11 cellular contexts compared by ENCODE assay signal in genomic region chr16:29852654-29853053, GRCh38. TPM values are rescaled to one million over a fixed set of nuclear protein-coding genes. Genes with fewer than 3 reads are reported as not detected.
DNase-seq lines count a peak whose midpoint lies in the region; ATAC-seq and TF ChIP-seq lines count a peak whose summit lies in the region.
"Had no signal": no experiment of that assay in that cellular context is flagged by ENCODE, and none has a peak within 500 bp of the region (broad histone marks: within the 10 kb centered on the region; RNA-seq: fewer than 3 reads in every experiment).

No MANE protein-coding gene starts in this region.

- H3K36me3 ChIP-seq in stomach = peaks cover 4 to 25% (median 7%) of the 10 kb centered on the region in 4 donors
- no peaks in the 10 kb centered on the region for H3K36me3 ChIP-seq in PC-3 (ENCODE audit: low read depth, low read length)

- DNase-seq in fibroblast of villous mesenchyme (ENCODE audit: low read depth) (peak; percentile 44), stomach (no peak), PC-3 (no peak)
- DNase-seq in activated T-cell treated with anti-CD3 and anti-CD28 coated beads, Interleukin-2, amount 50 U/mL, for 48 hours = no peak
- DNase-seq in activated CD4-positive, alpha-beta memory T cell treated with anti-CD3 and anti-CD28 coated beads for 36 hours = no peak
- DNase-seq: activated CD4-positive, alpha-beta T cell treated with anti-CD3 and anti-CD28 coated beads for 48 hours; activated naive CD4-positive, alpha-beta T cell treated with anti-CD3 and anti-CD28 coated beads for 36 hours; SIG-M5 had no signal

- no peak overlapping the region for H3K27ac Mint-ChIP-seq in activated CD4-positive, alpha-beta memory T cell treated with anti-CD3 and anti-CD28 coated beads for 36 hours
- H3K27ac Mint-ChIP-seq: activated naive CD4-positive, alpha-beta T cell treated with anti-CD3 and anti-CD28 coated beads for 36 hours; dendritic cell treated with granulocyte-macrophage colony-stimulating factor and Interleukin-4, amounts not matched to agents 40 ng/mL and 50 ng/mL, for 4 days; natural killer cell treated with Interleukin-12 subunit alpha and Interleukin-12 subunit beta and Interleukin-15 and Interleukin-18, amount 100 ng/mL, for 72 hours had no signal

- H3K4me3 ChIP-seq in fibroblast of villous mesenchyme (ENCODE audit: low read depth, low read length) = no peak overlapping the region
- H3K4me3 ChIP-seq in stomach = no peak overlapping the region
- no peak overlapping the region for H3K4me3 ChIP-seq in PC-3 (ENCODE audit: low read length)

- no peaks in the 10 kb centered on the region for H3K9me2 ChIP-seq in PC-3 (replicated peaks; ENCODE audit: low read length)

- no TSS peak for BruUV-seq in PC-3 (replicated peaks; lab: Mats Ljungman, UMichigan)

- H3K36me3 Mint-ChIP-seq in activated CD4-positive, alpha-beta memory T cell treated with anti-CD3 and anti-CD28 coated beads for 36 hours = peaks cover 6% of the 10 kb centered on the region
- H3K36me3 Mint-ChIP-seq: natural killer cell treated with Interleukin-12 subunit alpha and Interleukin-12 subunit beta and Interleukin-15 and Interleukin-18, amount 100 ng/mL, for 72 hours had no signal

- H3K4me3 Mint-ChIP-seq in activated CD4-positive, alpha-beta memory T cell treated with anti-CD3 and anti-CD28 coated beads for 36 hours = no peak overlapping the region
- H3K4me3 Mint-ChIP-seq: activated naive CD4-positive, alpha-beta T cell treated with anti-CD3 and anti-CD28 coated beads for 36 hours; dendritic cell treated with granulocyte-macrophage colony-stimulating factor and Interleukin-4, amounts not matched to agents 40 ng/mL and 50 ng/mL, for 4 days; natural killer cell treated with Interleukin-12 subunit alpha and Interleukin-12 subunit beta and Interleukin-15 and Interleukin-18, amount 100 ng/mL, for 72 hours had no signal

- CTCF ChIA-PET in PC-3 (lab: Charles Lee) = no interaction called here
- CTCF ChIA-PET in activated CD4-positive, alpha-beta memory T cell treated with anti-CD3 and anti-CD28 coated beads for 36 hours (lab: Charles Lee) = interaction anchor here (0.9 to 1.3 kb wide), 2 partner anchors 9 to 11 kb away, joined by 3 to 4 read pairs; partner anchors contain the start of gene CDIPT

- ATAC-seq in PC-3 = no peak
- ATAC-seq: natural killer cell treated with Interleukin-12 subunit alpha and Interleukin-12 subunit beta and Interleukin-15 and Interleukin-18, amount 100 ng/mL, for 72 hours had no signal

- H3K27me3 Mint-ChIP-seq in activated CD4-positive, alpha-beta memory T cell treated with anti-CD3 and anti-CD28 coated beads for 36 hours = no peaks in the 10 kb centered on the region
- H3K27me3 Mint-ChIP-seq: dendritic cell treated with granulocyte-macrophage colony-stimulating factor and Interleukin-4, amounts not matched to agents 40 ng/mL and 50 ng/mL, for 4 days; natural killer cell treated with Interleukin-12 subunit alpha and Interleukin-12 subunit beta and Interleukin-15 and Interleukin-18, amount 100 ng/mL, for 72 hours had no signal

- H3K4me2 ChIP-seq in PC-3 (ENCODE audit: low read length) = no peak overlapping the region

- TF ChIP-seq EP300 in stomach (IDR thresholded peaks at IDR 0.05) = no peak

- H4K20me1 ChIP-seq in PC-3 (ENCODE audit: low read length) = no peaks in the 10 kb centered on the region

- no peak for TF ChIP-seq CTCF in fibroblast of villous mesenchyme (IDR thresholded peaks at IDR 0.05; ENCODE audit: insufficient read depth, low read depth, low read length)
- TF ChIP-seq CTCF in stomach (IDR thresholded peaks at IDR 0.05) = no peak
- no peak for TF ChIP-seq CTCF in PC-3 (conservative IDR thresholded peaks at IDR 0.05; ENCODE audit: low read depth, low read length)

- H3F3A ChIP-seq in PC-3 (ENCODE audit: low read length, unreplicated experiment) = no peaks in the 10 kb centered on the region

- H3K9ac ChIP-seq in PC-3 (ENCODE audit: low read length) = no peak overlapping the region

- peaks cover 9% of the 10 kb centered on the region for H3K4me1 Mint-ChIP-seq in activated CD4-positive, alpha-beta memory T cell treated with anti-CD3 and anti-CD28 coated beads for 36 hours (ENCODE audit: low read depth)

- no peaks in the 10 kb centered on the region for H3K9me3 Mint-ChIP-seq in activated CD4-positive, alpha-beta memory T cell treated with anti-CD3 and anti-CD28 coated beads for 36 hours
- H3K9me3 Mint-ChIP-seq: activated naive CD4-positive, alpha-beta T cell treated with anti-CD3 and anti-CD28 coated beads for 36 hours; dendritic cell treated with granulocyte-macrophage colony-stimulating factor and Interleukin-4, amounts not matched to agents 40 ng/mL and 50 ng/mL, for 4 days; natural killer cell treated with Interleukin-12 subunit alpha and Interleukin-12 subunit beta and Interleukin-15 and Interleukin-18, amount 100 ng/mL, for 72 hours had no signal

- H2AFZ ChIP-seq in PC-3 (ENCODE audit: low read length) = no peak overlapping the region

- H3K4me1 ChIP-seq in stomach = peaks cover 6 to 34% (median 23%) of the 10 kb centered on the region in 4 donors
- no peaks in the 10 kb centered on the region for H3K4me1 ChIP-seq in PC-3 (ENCODE audit: insufficient read depth, low read length)

- peak overlapping the region in 4 of 5 donors; percentile 25 to 42 (median 40) for H3K27ac ChIP-seq in stomach
- no peak overlapping the region for H3K27ac ChIP-seq in PC-3 (ENCODE audit: low read length)

- H3K9me3 ChIP-seq in stomach (no peaks in the 10 kb centered on the region), PC-3 (ENCODE audit: low read length) (no peaks in the 10 kb centered on the region)

- POLR2A ChIA-PET in PC-3 (lab: Charles Lee; ENCODE audit: unreplicated experiment) = no interaction called here
- POLR2A ChIA-PET in activated CD4-positive, alpha-beta memory T cell treated with anti-CD3 and anti-CD28 coated beads for 36 hours (lab: Charles Lee) = interaction anchor here (1.1 kb wide), 1 partner anchor 142 kb away, joined by 3 read pairs; no protein-coding TSS in a partner anchor

- H3K27me3 ChIP-seq in stomach (no peaks in the 10 kb centered on the region), PC-3 (ENCODE audit: low read length) (no peaks in the 10 kb centered on the region)

- TF ChIP-seq POLR2A in stomach (IDR thresholded peaks at IDR 0.05) = no peak

- intact Hi-C loops in stomach (cut with DNase I; ENCODE audit: low total_unique reads) = no loop called here
- intact Hi-C loops in PC-3 (cut with micrococcal nuclease) = no loop called here
- intact Hi-C loops in activated CD4-positive, alpha-beta memory T cell treated with anti-CD3 and anti-CD28 coated beads for 36 hours (cut with micrococcal nuclease) = no loop called here

- no peaks in the 10 kb centered on the region for H3K79me2 ChIP-seq in PC-3 (ENCODE audit: low read length)

- WGBS in stomach, 5 donors = 45 to 68% (median 55%) methylated on average over 7 of the region's 7 CpGs

RNA-seq across cellular contexts. Expression of gene CDIPT, which starts 10.4 kb away (rescaled TPM):
- polyA plus RNA-seq in PFSK-1 (2012; ENCODE audit: insufficient read length, low read depth) = 92.1 TPM
- total RNA-seq in fibroblast of villous mesenchyme (60.9 and 84.6 TPM in 2 replicates), stomach (10 to 100 TPM in 4 of 5 donors, 1 to 10 TPM in 1; 2.3 to 91.5 (median 54.5) TPM), PC-3 (2014; rRNA removed) (60.5 and 86.2 TPM in 2 replicates)
- 10 to 100 TPM; 51.6 to 72.6 (median 53.9) TPM for polyA plus RNA-seq in stomach
- total RNA-seq in activated CD4-positive, alpha-beta memory T cell treated with anti-CD3 and anti-CD28 coated beads for 36 hours = 10 to 100 TPM; 39.5 to 43.9 TPM

RNA-seq across cellular contexts. Expression of gene MVP, which starts 32.4 kb away (rescaled TPM):
- polyA plus RNA-seq in PFSK-1 (2012; ENCODE audit: insufficient read length, low read depth) = 27.5 TPM
- total RNA-seq in fibroblast of villous mesenchyme = 211 and 250 TPM in 2 replicates
- total RNA-seq in stomach = 100 to 1,000 TPM in 4 of 5 donors, 10 to 100 TPM in 1; 92.2 to 453 (median 154) TPM
- polyA plus RNA-seq in stomach = 100 to 1,000 TPM; 101 to 122 (median 116) TPM
- total RNA-seq in PC-3 (2014; rRNA removed) = 27.3 and 36.1 TPM in 2 replicates
- total RNA-seq in activated CD4-positive, alpha-beta memory T cell treated with anti-CD3 and anti-CD28 coated beads for 36 hours = 100 to 1,000 TPM; 149 to 156 TPM

RNA-seq across cellular contexts. Expression of gene PAGR1, which starts 36.7 kb away (rescaled TPM):
- 26.5 TPM for polyA plus RNA-seq in PFSK-1 (2012; ENCODE audit: insufficient read length, low read depth)
- total RNA-seq in fibroblast of villous mesenchyme (20.3 and 20.7 TPM in 2 replicates), stomach (100 to 1,000 TPM in 1 of 5 donors, 10 to 100 TPM in 3, 1 to 10 TPM in 1; 7.1 to 124 (median 19.8) TPM), PC-3 (2014; rRNA removed) (53.8 and 76.7 TPM in 2 replicates)
- 10 to 100 TPM; 24.0 to 31.6 (median 27.1) TPM for polyA plus RNA-seq in stomach
- total RNA-seq in activated CD4-positive, alpha-beta memory T cell treated with anti-CD3 and anti-CD28 coated beads for 36 hours = 10 to 100 TPM; 21.9 to 24.0 TPM

RNA-seq across cellular contexts. Expression of gene PRRT2, which starts 40.7 kb away (rescaled TPM):
- polyA plus RNA-seq in PFSK-1 (2012; ENCODE audit: insufficient read length, low read depth) = 3.5 TPM
- total RNA-seq in fibroblast of villous mesenchyme = 3.0 and 3.2 TPM in 2 replicates
- 10 to 100 TPM in 1 of 5 donors, 1 to 10 TPM in 2, not detected in 2; 4.0 to 17.4 (median 4.6) TPM for total RNA-seq in stomach
- polyA plus RNA-seq in stomach = under 1 TPM in 2 of 3 donors, not detected in 1; 0.62 to 0.83 TPM
- total RNA-seq in PC-3 (2014; rRNA removed) = 0.35 and 0.40 TPM in 2 replicates
- 1 to 10 TPM in 1 of 2 experiments, under 1 TPM in 1; 1.00 to 2.6 TPM for total RNA-seq in activated CD4-positive, alpha-beta memory T cell treated with anti-CD3 and anti-CD28 coated beads for 36 hours

RNA-seq across cellular contexts. Expression of gene MAZ, which starts 46.3 kb away (rescaled TPM):
- 369 TPM for polyA plus RNA-seq in PFSK-1 (2012; ENCODE audit: insufficient read length, low read depth)
- 166 and 269 TPM in 2 replicates for total RNA-seq in fibroblast of villous mesenchyme
- total RNA-seq in stomach = 100 to 1,000 TPM in 4 of 5 donors, 10 to 100 TPM in 1; 11.7 to 865 (median 117) TPM
- polyA plus RNA-seq in stomach = 100 to 1,000 TPM in 2 of 3 donors, 10 to 100 TPM in 1; 79.9 to 160 (median 102) TPM
- 279 and 358 TPM in 2 replicates for total RNA-seq in PC-3 (2014; rRNA removed)
- 100 to 1,000 TPM; 227 to 242 TPM for total RNA-seq in activated CD4-positive, alpha-beta memory T cell treated with anti-CD3 and anti-CD28 coated beads for 36 hours
